8 cellular contexts compared by ENCODE assay signal in the genomic region with DNA sequence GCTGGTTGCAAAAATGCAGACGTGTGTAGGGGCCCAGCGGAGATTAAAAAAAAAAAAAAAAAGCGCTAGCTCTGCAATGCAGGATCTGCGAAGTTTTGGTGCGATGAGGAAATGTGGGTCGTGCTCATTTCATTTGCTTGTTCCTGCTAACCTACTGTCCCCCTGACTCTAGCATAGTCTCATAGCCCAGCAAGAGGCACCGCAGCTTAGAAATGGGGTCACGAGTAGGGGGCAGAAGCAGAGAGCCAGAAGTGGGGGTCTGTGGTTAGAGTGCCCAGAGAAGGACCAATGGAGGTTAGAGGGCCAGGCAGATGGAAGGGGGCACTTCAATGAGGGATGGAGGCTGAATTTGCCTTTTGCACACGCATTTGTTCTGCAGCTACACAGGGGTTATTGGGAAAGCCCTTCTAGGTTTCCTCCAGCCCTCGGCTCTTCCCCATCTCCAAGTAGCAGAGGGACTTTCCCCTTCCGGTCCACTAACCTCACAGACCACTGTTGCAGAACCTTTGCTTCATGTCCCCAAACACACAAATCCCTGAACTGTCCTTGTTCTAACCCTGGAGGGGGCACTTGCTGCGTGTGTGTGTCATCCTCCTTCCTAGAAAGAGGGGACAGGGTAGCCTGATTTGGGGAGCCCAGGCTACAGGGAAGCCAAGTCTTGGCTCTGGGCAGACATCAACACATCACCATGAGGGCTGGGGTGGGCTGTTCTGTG. TPM values are rescaled to one million over a fixed set of nuclear protein-coding genes. Genes with fewer than 3 reads are reported as not detected.
A peak's percentile ranks its signal among the peaks of the same experiment; 100 is the strongest.
DNase-seq lines count a peak whose midpoint lies in the region; ATAC-seq and TF ChIP-seq lines count a peak whose summit lies in the region.

No MANE protein-coding gene starts in this region.

- H3K9me3 ChIP-seq in adrenal gland (replicated peaks in 1 of 3) (no peaks in the 10 kb centered on the region), lower lobe of right lung (no peaks in the 10 kb centered on the region), thymus (ENCODE audit: control insufficient read depth) (no peaks in the 10 kb centered on the region)

- peaks cover 65 to 73% of the 10 kb centered on the region in 2 donors for H3K4me1 ChIP-seq in adrenal gland (replicated peaks in 1 of 2)
- peaks cover 100% of the 10 kb centered on the region for H3K4me1 ChIP-seq in lower lobe of right lung
- H3K4me1 ChIP-seq in thymus (ENCODE audit: control insufficient read depth, insufficient read depth, low read length), result peaks cover 78% of the 10 kb centered on the region

- no peaks in the 10 kb centered on the region for H3K36me3 ChIP-seq in adrenal gland (replicated peaks in 1 of 2)
- H3K36me3 ChIP-seq in lower lobe of right lung, result no peaks in the 10 kb centered on the region
- no peaks in the 10 kb centered on the region for H3K36me3 ChIP-seq in thymus (ENCODE audit: control insufficient read depth, insufficient read depth)

- no peak for TF ChIP-seq CTCF in adrenal gland (IDR thresholded peaks at IDR 0.05)
- TF ChIP-seq CTCF in lower lobe of right lung (IDR thresholded peaks at IDR 0.05), result no peak

- H3K4me3 ChIP-seq in adrenal gland, result no peak overlapping the region
- H3K4me3 ChIP-seq in lower lobe of right lung, result peak overlapping the region; percentile 17
- H3K4me3 ChIP-seq in thymus (ENCODE audit: low read length), result no peak overlapping the region

- H3K27ac ChIP-seq in adrenal gland, result peak overlapping the region; percentile 75 to 96 (median 94)
- H3K27ac ChIP-seq in lower lobe of right lung, result peak overlapping the region; percentile 90
- peak overlapping the region; percentile 95 for H3K27ac ChIP-seq in thymus (ENCODE audit: low read depth)

- H3K27me3 ChIP-seq in adrenal gland (no peaks in the 10 kb centered on the region), lower lobe of right lung (ENCODE audit: low read depth) (no peaks in the 10 kb centered on the region), thymus (ENCODE audit: control insufficient read depth, insufficient read depth) (no peaks in the 10 kb centered on the region)

- H3K9me3 Mint-ChIP-seq in activated CD4-positive, alpha-beta T cell treated with anti-CD3 and anti-CD28 coated beads for 36 hours (ENCODE audit: low read depth), result no peaks in the 10 kb centered on the region

- ATAC-seq in activated CD4-positive, alpha-beta T cell treated with anti-CD3 and anti-CD28 coated beads for 36 hours, result no peak
- peak; percentile 1 to 20 for ATAC-seq in lower lobe of right lung
- no peak for ATAC-seq in GM21529 (IDR thresholded peaks at IDR 0.05; ENCODE audit: unreplicated experiment)

- no peak for TF ChIP-seq POLR2A in adrenal gland (IDR thresholded peaks at IDR 0.05)

- H3K4me1 Mint-ChIP-seq in activated CD4-positive, alpha-beta T cell treated with anti-CD3 and anti-CD28 coated beads for 36 hours, result peaks cover 94% of the 10 kb centered on the region

- intact Hi-C loops in activated CD4-positive, alpha-beta T cell treated with anti-CD3 and anti-CD28 coated beads for 36 hours (cut with DNase I, micrococcal nuclease), result loop anchor here in 1 of 2 experiments (10.0 kb wide), 1 partner anchor 703 kb away; a partner anchor contains a TSS
- intact Hi-C loops in adrenal gland (cut with DNase I), result no loop called here
- intact Hi-C loops in lower lobe of right lung (cut with DNase I), result no loop called here

- POLR2A ChIA-PET in activated CD4-positive, alpha-beta T cell treated with anti-CD3 and anti-CD28 coated beads for 36 hours (lab: Charles Lee), result interaction anchor here (0.7 kb wide), 2 partner anchors 13 to 38 kb away, joined by 3 read pairs; no protein-coding TSS in a partner anchor

- H3K27ac Mint-ChIP-seq in activated CD4-positive, alpha-beta T cell treated with anti-CD3 and anti-CD28 coated beads for 36 hours, result peak overlapping the region; percentile 86

- no peaks in the 10 kb centered on the region for H3K36me3 Mint-ChIP-seq in activated CD4-positive, alpha-beta T cell treated with anti-CD3 and anti-CD28 coated beads for 36 hours (ENCODE audit: low read depth)

- no peaks in the 10 kb centered on the region for H3K27me3 Mint-ChIP-seq in activated CD4-positive, alpha-beta T cell treated with anti-CD3 and anti-CD28 coated beads for 36 hours

- no peak for DNase-seq in activated CD4-positive, alpha-beta T cell treated with anti-CD3 and anti-CD28 coated beads for 36 hours
- DNase-seq in activated CD4-positive, alpha-beta T cell treated with anti-CD3 and anti-CD28 coated beads for 48 hours, result no peak
- DNase-seq in adrenal gland (peak in 4 of 7 donors; percentile 24 to 52 (median 38)), lower lobe of right lung (no peak), NCI-H748 treated with DMSO at 0.1 percent for 48 hours (lab: John Stamatoyannopoulos, UW) (no peak), NCI-H187 (lab: John Stamatoyannopoulos, UW) (no peak)

- H3K4me3 Mint-ChIP-seq in activated CD4-positive, alpha-beta T cell treated with anti-CD3 and anti-CD28 coated beads for 36 hours, result peak overlapping the region; percentile 28

- WGBS in adrenal gland, 4 donors, result 48 to 54% (median 51%) methylated on average over 11 to 12 of the region's 12 CpGs
- 43% methylated on average over 12 of the region's 12 CpGs for WGBS in thymus

- CTCF ChIA-PET in activated CD4-positive, alpha-beta T cell treated with anti-CD3 and anti-CD28 coated beads for 36 hours (lab: Charles Lee), result interaction anchor here (0.7 to 1.5 kb wide), 3 partner anchors 31 to 80 kb away, joined by 3 to 7 read pairs (median 5); no protein-coding TSS in a partner anchor

RNA-seq across cellular contexts. Expression of a gene that starts 7.0 kb away (rescaled TPM):
- total RNA-seq in activated CD4-positive, alpha-beta T cell treated with anti-CD3 and anti-CD28 coated beads for 36 hours, result 1 to 10 TPM; 5.2 to 5.4 TPM
- total RNA-seq in adrenal gland (10 to 100 TPM; 14.0 to 69.1 (median 41.4) TPM), lower lobe of right lung (20.1 TPM)
- polyA plus RNA-seq in adrenal gland (10 to 100 TPM; 34.5 to 59.0 (median 36.6) TPM), thymus (3.2 TPM)

RNA-seq across cellular contexts. Expression of a gene that starts 14.3 kb away (rescaled TPM):
- total RNA-seq in activated CD4-positive, alpha-beta T cell treated with anti-CD3 and anti-CD28 coated beads for 36 hours, result 10 to 100 TPM; 81.7 to 89.6 TPM
- total RNA-seq in adrenal gland (100 to 1,000 TPM in 1 of 8 donors, 10 to 100 TPM in 7; 47.8 to 100 (median 69.1) TPM), lower lobe of right lung (97.7 TPM)
- polyA plus RNA-seq in adrenal gland (100 to 1,000 TPM in 2 of 3 donors, 10 to 100 TPM in 1; 74.2 to 143 (median 128) TPM), thymus (126 TPM)

RNA-seq across cellular contexts. Expression of a gene that starts 32.9 kb away (rescaled TPM):
- total RNA-seq in activated CD4-positive, alpha-beta T cell treated with anti-CD3 and anti-CD28 coated beads for 36 hours, result 100 to 1,000 TPM in 1 of 2 experiments, 10 to 100 TPM in 1; 88.3 to 104 TPM
- 10 to 100 TPM; 36.2 to 72.4 (median 61.7) TPM for total RNA-seq in adrenal gland
- polyA plus RNA-seq in adrenal gland, result 10 to 100 TPM; 36.2 to 65.1 (median 57.5) TPM
- total RNA-seq in lower lobe of right lung, result 101 TPM
- polyA plus RNA-seq in thymus, result 38.3 TPM

RNA-seq across cellular contexts. Expression of a gene that starts 44.7 kb away (rescaled TPM):
- 10 to 100 TPM; 12.9 to 13.1 TPM for total RNA-seq in activated CD4-positive, alpha-beta T cell treated with anti-CD3 and anti-CD28 coated beads for 36 hours
- total RNA-seq in adrenal gland, result 100 to 1,000 TPM in 3 of 8 donors, 10 to 100 TPM in 5; 46.1 to 110 (median 76.4) TPM
- 10 to 100 TPM; 41.8 to 62.3 (median 50.9) TPM for polyA plus RNA-seq in adrenal gland
- 50.1 TPM for total RNA-seq in lower lobe of right lung
- 14.3 TPM for polyA plus RNA-seq in thymus

RNA-seq across cellular contexts. Expression of a gene that starts 53.2 kb away (rescaled TPM):
- total RNA-seq in activated CD4-positive, alpha-beta T cell treated with anti-CD3 and anti-CD28 coated beads for 36 hours, result 100 to 1,000 TPM in 1 of 2 experiments, 10 to 100 TPM in 1; 97.4 to 110 TPM
- total RNA-seq in adrenal gland (100 to 1,000 TPM in 1 of 8 donors, 10 to 100 TPM in 7; 57.1 to 127 (median 78.1) TPM), lower lobe of right lung (59.6 TPM)
- polyA plus RNA-seq in adrenal gland (100 to 1,000 TPM in 1 of 3 donors, 10 to 100 TPM in 2; 50.3 to 103 (median 92.9) TPM), thymus (49.5 TPM)

Comparison
In these comparisons a context has a peak if more than half of its experiments do, and no peak if none do; other contexts are left out.
1. ATAC-seq: peak in lower lobe of right lung (2 of 2); none in activated CD4-positive, alpha-beta T cell treated with anti-CD3 and anti-CD28 coated beads for 36 hours (single experiment) and GM21529 (single experiment).
2. DNase-seq: peak in adrenal gland (4 of 7); none in activated CD4-positive, alpha-beta T cell treated with anti-CD3 and anti-CD28 coated beads for 36 hours (single experiment), activated CD4-positive, alpha-beta T cell treated with anti-CD3 and anti-CD28 coated beads for 48 hours (single experiment), lower lobe of right lung (single experiment), NCI-H748 treated with DMSO at 0.1 percent for 48 hours (single experiment) and NCI-H187 (0 of 2).
3. Peak in every context shown above with its lines, with median percentiles within 50 percentile points of each other: H3K27ac ChIP-seq.